Comparison of ENCODE assay signal across 8 cellular contexts in the genomic region with DNA sequence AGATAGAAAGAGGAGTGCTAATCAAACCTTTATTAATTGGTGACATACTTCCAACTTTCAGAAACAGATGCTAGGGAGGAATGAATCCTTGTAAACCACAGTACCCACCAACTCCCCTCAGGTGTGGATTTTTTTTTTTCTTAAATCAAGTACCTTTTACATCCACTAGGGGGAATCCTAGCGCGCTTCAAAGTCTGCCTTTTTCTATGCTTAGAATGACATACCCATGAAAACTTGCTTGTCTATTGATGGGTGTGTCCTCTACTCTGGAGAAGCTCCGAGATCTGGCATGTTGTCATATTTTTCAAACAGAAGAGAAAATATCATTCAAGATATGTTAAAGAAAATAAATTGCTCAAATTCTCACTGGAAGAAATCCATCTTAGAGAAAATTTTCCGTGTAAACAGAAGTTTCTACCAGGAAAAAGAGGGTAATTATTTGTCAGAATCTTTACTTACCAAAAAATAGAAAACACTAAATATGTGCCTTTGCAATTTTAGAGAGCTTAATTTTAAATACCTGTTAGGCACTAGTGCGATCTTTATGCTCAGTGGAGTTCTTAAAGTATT. TPM values are rescaled to one million over a fixed set of nuclear protein-coding genes. Genes with fewer than 3 reads are reported as not detected.
DNase-seq lines count a peak whose midpoint lies in the region; ATAC-seq lines count a peak whose summit lies in the region.

No MANE protein-coding gene starts in this region.

- no peak for DNase-seq in activated T-cell treated with anti-CD3 and anti-CD28 coated beads, Interleukin-2, amount 50 U/mL, for 4 hours
- no peak for DNase-seq in activated T-cell treated with anti-CD3 and anti-CD28 coated beads, Interleukin-2, amount 50 U/mL, for 1 hour
- DNase-seq in NCI-H226 (peak; percentile 33), Right ventricle myocardium superior (no peak), sciatic nerve (ENCODE audit: low spot score) (no peak)
- peak; percentile 49 for DNase-seq in activated naive CD4-positive, alpha-beta T cell treated with anti-CD3 and anti-CD28 coated beads, Interleukin-2, amount 10 ng/mL, durations not matched to agents 7 days and 5 days

- intact Hi-C loops in Right ventricle myocardium superior (cut with DNase I) (loop anchor here (2.0 kb wide), 1 partner anchor 398 kb away; no protein-coding TSS in a partner anchor), sciatic nerve (cut with DNase I) (no loop called here)

- H3K36me3 Mint-ChIP-seq in activated T-cell treated with anti-CD3 and anti-CD28 coated beads, Interleukin-2, amount 50 U/mL, for 4 hours (ENCODE audit: insufficient read depth) = no peaks in the 10 kb centered on the region
- H3K36me3 Mint-ChIP-seq in activated naive CD4-positive, alpha-beta T cell treated with anti-CD3 and anti-CD28 coated beads, Interleukin-2, amount 10 ng/mL, durations not matched to agents 7 days and 5 days = peaks cover 13% of the 10 kb centered on the region

- H3K4me1 Mint-ChIP-seq in activated T-cell treated with anti-CD3 and anti-CD28 coated beads, Interleukin-2, amount 50 U/mL, for 4 hours (ENCODE audit: low read depth) = peaks cover 2% of the 10 kb centered on the region
- H3K4me1 Mint-ChIP-seq in activated naive CD4-positive, alpha-beta T cell treated with anti-CD3 and anti-CD28 coated beads, Interleukin-2, amount 10 ng/mL, durations not matched to agents 7 days and 5 days = peaks cover 18% of the 10 kb centered on the region

- ATAC-seq in activated T-cell treated with anti-CD3 and anti-CD28 coated beads, Interleukin-2, amount 50 U/mL, for 4 hours = peak; percentile 72 to 80
- ATAC-seq in HG02610 (IDR thresholded peaks at IDR 0.05; ENCODE audit: unreplicated experiment) = peak; percentile 72
- peak; percentile 82 for ATAC-seq in Right ventricle myocardium superior (ENCODE audit: poor library complexity)
- peak; percentile 86 for ATAC-seq in sciatic nerve
- no peak for ATAC-seq in HG03095 (IDR thresholded peaks at IDR 0.05; ENCODE audit: unreplicated experiment)

- peaks cover 3% of the 10 kb centered on the region for H3K9me3 Mint-ChIP-seq in activated T-cell treated with anti-CD3 and anti-CD28 coated beads, Interleukin-2, amount 50 U/mL, for 4 hours
- H3K9me3 Mint-ChIP-seq in activated naive CD4-positive, alpha-beta T cell treated with anti-CD3 and anti-CD28 coated beads, Interleukin-2, amount 10 ng/mL, durations not matched to agents 7 days and 5 days = peaks cover 15% of the 10 kb centered on the region

- H3K4me3 Mint-ChIP-seq in activated T-cell treated with anti-CD3 and anti-CD28 coated beads, Interleukin-2, amount 50 U/mL, for 4 hours = no peak overlapping the region
- H3K4me3 Mint-ChIP-seq in activated naive CD4-positive, alpha-beta T cell treated with anti-CD3 and anti-CD28 coated beads, Interleukin-2, amount 10 ng/mL, durations not matched to agents 7 days and 5 days = no peak overlapping the region

- H3K27me3 Mint-ChIP-seq in activated T-cell treated with anti-CD3 and anti-CD28 coated beads, Interleukin-2, amount 50 U/mL, for 4 hours (ENCODE audit: low read depth) = no peaks in the 10 kb centered on the region
- H3K27me3 Mint-ChIP-seq in activated naive CD4-positive, alpha-beta T cell treated with anti-CD3 and anti-CD28 coated beads, Interleukin-2, amount 10 ng/mL, durations not matched to agents 7 days and 5 days = peaks cover 8% of the 10 kb centered on the region

- no peak overlapping the region for H3K27ac Mint-ChIP-seq in activated naive CD4-positive, alpha-beta T cell treated with anti-CD3 and anti-CD28 coated beads, Interleukin-2, amount 10 ng/mL, durations not matched to agents 7 days and 5 days

- CTCF ChIA-PET in activated naive CD4-positive, alpha-beta T cell treated with anti-CD3 and anti-CD28 coated beads, Interleukin-2, amount 10 ng/mL, durations not matched to agents 7 days and 5 days (lab: Charles Lee) = interaction anchor here (0.7 to 4.6 kb wide), 16 partner anchors 9 to 406 kb away, joined by 3 to 37 read pairs (median 4); partner anchors contain the start of gene PLXNC1

RNA-seq across cellular contexts. Expression of gene PLXNC1, which starts 14.1 kb away (rescaled TPM):
- total RNA-seq in activated T-cell treated with anti-CD3 and anti-CD28 coated beads, Interleukin-2, amount 50 U/mL, for 4 hours = 1 to 10 TPM; 3.1 to 6.9 (median 3.2) TPM
- total RNA-seq in Right ventricle myocardium superior (3.3 TPM), sciatic nerve (22.8 TPM)

Comparison
In these comparisons a context has a peak if more than half of its experiments do, and no peak if none do; other contexts are left out.
1. DNase-seq: peak in NCI-H226 (single experiment) and activated naive CD4-positive, alpha-beta T cell treated with anti-CD3 and anti-CD28 coated beads, Interleukin-2, amount 10 ng/mL, durations not matched to agents 7 days and 5 days (single experiment); none in activated T-cell treated with anti-CD3 and anti-CD28 coated beads, Interleukin-2, amount 50 U/mL, for 4 hours (single experiment), activated T-cell treated with anti-CD3 and anti-CD28 coated beads, Interleukin-2, amount 50 U/mL, for 1 hour (single experiment), Right ventricle myocardium superior (single experiment) and sciatic nerve (single experiment).